29 cellular contexts compared by ENCODE assay signal in genomic region chr9:36484124-36484523, GRCh38.
A peak's percentile ranks its signal among the peaks of the same experiment; 100 is the strongest.
DNase-seq lines count a peak whose midpoint lies in the region; ATAC-seq and TF ChIP-seq lines count a peak whose summit lies in the region.
"Had no signal": no experiment of that assay in that cellular context is flagged by ENCODE, and none has a peak within 500 bp of the region (broad histone marks: within the 10 kb centered on the region; RNA-seq: fewer than 3 reads in every experiment).

No MANE protein-coding gene starts in this region.

- H3K36me3 Mint-ChIP-seq in T-helper 1 cell treated with Interleukin-12 subunit alpha and Interleukin-12 subunit beta and Interleukin-4 antibody, amounts not matched to agents 30 μg/mL and 1 μg/mL, for 36 hours (ENCODE audit: low read depth), result peaks cover 12% of the 10 kb centered on the region
- H3K36me3 Mint-ChIP-seq in GM23338 (ENCODE audit: low read depth) (peaks cover 7% of the 10 kb centered on the region; the same call in 1 of the 3 replicates), nephron progenitor cell (ENCODE audit: low read depth) (peaks cover 9% of the 10 kb centered on the region)

- peaks cover 50% of the 10 kb centered on the region for H4K20me1 ChIP-seq in GM23338 (replicated peaks; ENCODE audit: insufficient read depth)

- H3F3A ChIP-seq in GM23338 (replicated peaks; ENCODE audit: low read depth), result peaks cover 18% of the 10 kb centered on the region; the same call in 1 of the 2 replicates

- H3K9me2 ChIP-seq in GM23338 (ENCODE audit: insufficient read depth), result no peaks in the 10 kb centered on the region
- H3K9me2 ChIP-seq: SK-N-SH had no signal

- H3K36me3 ChIP-seq in GM23338 (ENCODE audit: insufficient read depth), result no peaks in the 10 kb centered on the region
- H3K36me3 ChIP-seq: brain microvascular endothelial cell, upper lobe of right lung had no signal

- ATAC-seq in GM23338, result no peak
- no peak for ATAC-seq in HG03460 (IDR thresholded peaks at IDR 0.05; ENCODE audit: unreplicated experiment)
- no peak for ATAC-seq in HG02885 (IDR thresholded peaks at IDR 0.05; ENCODE audit: poor library complexity, unreplicated experiment)
- ATAC-seq: heart right ventricle, upper lobe of right lung had no signal

- no peak overlapping the region for H2AFZ ChIP-seq in GM23338
- H2AFZ ChIP-seq: PC-9 had no signal

- no peak overlapping the region for H3K27ac ChIP-seq in GM23338 (ENCODE audit: low read depth)
- H3K27ac ChIP-seq: 22Rv1, brain microvascular endothelial cell, esophagus squamous epithelium, heart right ventricle, KMS-11, PC-9, upper lobe of right lung, VCaP had no signal

- no peak overlapping the region for H3K27ac Mint-ChIP-seq in T-helper 1 cell treated with Interleukin-12 subunit alpha and Interleukin-12 subunit beta and Interleukin-4 antibody, amounts not matched to agents 30 μg/mL and 1 μg/mL, for 36 hours
- H3K27ac Mint-ChIP-seq in GM23338 (peak overlapping the region; percentile 24; the same call in 1 of the 2 replicates), nephron progenitor cell (no peak overlapping the region)

- H3K79me2 ChIP-seq in GM23338 (replicated peaks; ENCODE audit: insufficient read depth), result peaks cover 80% of the 10 kb centered on the region

- H3K4me3 ChIP-seq in GM23338, result peak overlapping the region; percentile 74; the same call in 1 of the 2 replicates
- H3K4me3 ChIP-seq: esophagus squamous epithelium, heart right ventricle, PC-9, upper lobe of right lung had no signal

- H3K9me3 Mint-ChIP-seq in T-helper 1 cell treated with Interleukin-12 subunit alpha and Interleukin-12 subunit beta and Interleukin-4 antibody, amounts not matched to agents 30 μg/mL and 1 μg/mL, for 36 hours, result no peaks in the 10 kb centered on the region
- H3K9me3 Mint-ChIP-seq in GM23338, result no peaks in the 10 kb centered on the region
- no peaks in the 10 kb centered on the region for H3K9me3 Mint-ChIP-seq in nephron progenitor cell
- H3K9me3 Mint-ChIP-seq: CD14-positive monocyte had no signal

- no peaks in the 10 kb centered on the region for H3K27me3 Mint-ChIP-seq in T-helper 1 cell treated with Interleukin-12 subunit alpha and Interleukin-12 subunit beta and Interleukin-4 antibody, amounts not matched to agents 30 μg/mL and 1 μg/mL, for 36 hours (ENCODE audit: low read depth)
- H3K27me3 Mint-ChIP-seq in GM23338 (ENCODE audit: insufficient read depth, low read depth, poor library complexity), result peaks cover 13% of the 10 kb centered on the region
- H3K27me3 Mint-ChIP-seq in nephron progenitor cell (ENCODE audit: low read depth, poor library complexity), result peaks cover 4% of the 10 kb centered on the region

- no peaks in the 10 kb centered on the region for H3K27me3 ChIP-seq in GM23338 (ENCODE audit: insufficient read depth)
- H3K27me3 ChIP-seq: brain microvascular endothelial cell, esophagus squamous epithelium, heart right ventricle, upper lobe of right lung had no signal

- peak overlapping the region; percentile 22 for H3K4me3 Mint-ChIP-seq in T-helper 1 cell treated with Interleukin-12 subunit alpha and Interleukin-12 subunit beta and Interleukin-4 antibody, amounts not matched to agents 30 μg/mL and 1 μg/mL, for 36 hours
- H3K4me3 Mint-ChIP-seq in GM23338 (peak overlapping the region; percentile 16; the same call in 2 of the 3 replicates), nephron progenitor cell (peak overlapping the region; percentile 43)
- H3K4me3 Mint-ChIP-seq: CD14-positive monocyte had no signal

- no peak for TF ChIP-seq CTCF in GM23338 (conservative IDR thresholded peaks at IDR 0.05; ENCODE audit: low read depth in 2 of 2)
- no peak for TF ChIP-seq CTCF in nephron progenitor cell (IDR thresholded peaks at IDR 0.05)

- peak overlapping the region; percentile 79 for H3K4me2 ChIP-seq in GM23338
- H3K4me2 ChIP-seq: KMS-11, PC-9, SK-N-SH had no signal

- H3K4me1 Mint-ChIP-seq in T-helper 1 cell treated with Interleukin-12 subunit alpha and Interleukin-12 subunit beta and Interleukin-4 antibody, amounts not matched to agents 30 μg/mL and 1 μg/mL, for 36 hours (ENCODE audit: low read depth), result peaks cover 42% of the 10 kb centered on the region
- H3K4me1 Mint-ChIP-seq in GM23338 (peaks cover 46% of the 10 kb centered on the region), nephron progenitor cell (peaks cover 61% of the 10 kb centered on the region)

- no peak for DNase-seq in T-helper 1 cell
- no peak for DNase-seq in GM23338 (ENCODE audit: low spot score)
- DNase-seq in amniotic epithelial cell (ENCODE audit: low read depth), result peak; percentile 36
- DNase-seq in nephron progenitor cell, result no peak
- DNase-seq in effector CD4-positive, alpha-beta T cell, result no peak
- DNase-seq: activated CD4-positive, alpha-beta T cell treated with anti-CD3 and anti-CD28 coated beads for 48 hours; activated naive CD4-positive, alpha-beta T cell; activated T-cell treated with anti-CD3 and anti-CD28 coated beads, Interleukin-2, amount 50 U/mL, for 48 hours; amniotic stem cell; brain microvascular endothelial cell; cerebellar nuclear complex; dermis blood vessel endothelial cell; esophagus squamous epithelium; heart right ventricle; NCI-H1436; NCI-H2081 treated with DMSO at 0.1 percent for 48 hours; NCI-H2227 treated with DMSO at 0.1 percent for 48 hours; NCI-H69; PC-9; SK-N-SH; stimulated activated naive CD4-positive, alpha-beta T cell; upper lobe of right lung had no signal

- peaks cover 73% of the 10 kb centered on the region for H3K4me1 ChIP-seq in GM23338 (ENCODE audit: insufficient read depth)

TF ChIP-seq in GM23338, 12 proteins besides CTCF, POLR2A, EP300 and RAD21:
- TF ChIP-seq ZNF114 (CRISPR knock-in tag; IDR thresholded peaks at IDR 0.05), result no peak
- no peak for TF ChIP-seq POLR2AphosphoS5 (IDR thresholded peaks at IDR 0.05; ENCODE audit: low read depth)
- no peak for TF ChIP-seq EZH2phosphoT487 (IDR thresholded peaks at IDR 0.05; ENCODE audit: unreplicated experiment)
- no peak for TF ChIP-seq JUNB (IDR thresholded peaks at IDR 0.05; ENCODE audit: unreplicated experiment)
- TF ChIP-seq ZNF462 (CRISPR knock-in tag; IDR thresholded peaks at IDR 0.05), result no peak
